Comparison of ENCODE assay signal across 21 cellular contexts in the genomic region with DNA sequence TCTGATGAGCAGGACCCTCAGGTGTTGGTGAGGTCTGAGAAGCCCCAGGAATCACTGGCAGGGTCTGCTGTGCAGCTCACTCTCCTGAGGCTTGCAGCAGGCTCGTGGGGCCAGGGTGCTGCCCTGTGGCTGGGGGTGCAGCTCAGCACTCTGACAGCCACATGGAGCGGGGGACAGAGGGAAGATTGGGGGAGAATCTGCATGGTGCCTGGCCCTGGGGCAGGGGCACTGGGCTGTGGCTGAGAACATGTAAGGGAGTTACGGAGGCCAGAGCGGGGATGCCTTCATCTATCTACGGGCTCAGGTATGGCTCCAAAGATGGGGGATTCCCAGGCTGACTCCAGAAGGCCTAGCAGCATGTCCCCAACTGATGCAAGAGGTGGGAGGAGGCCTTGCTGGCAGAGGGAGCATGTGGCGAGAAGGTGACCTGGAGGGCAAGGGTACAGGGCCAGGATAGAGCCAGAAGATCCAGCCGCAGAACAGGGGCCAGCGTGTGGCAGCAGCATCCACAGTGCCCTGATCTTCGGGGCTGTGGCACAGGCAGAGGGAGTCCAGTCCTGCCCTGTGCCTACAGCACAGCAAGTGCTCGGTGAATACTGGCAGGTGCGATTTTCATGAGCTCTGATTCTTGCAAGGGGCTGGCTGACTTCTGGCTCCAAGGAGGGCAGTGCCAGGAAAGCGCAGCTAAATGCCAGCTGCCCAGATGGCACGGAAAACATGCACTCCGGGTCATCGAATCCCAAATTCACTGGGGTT.
DNase-seq lines count a peak whose midpoint lies in the region; ATAC-seq and TF ChIP-seq lines count a peak whose summit lies in the region.
"Had no signal": no experiment of that assay in that cellular context is flagged by ENCODE, and none has a peak within 500 bp of the region (broad histone marks: within the 10 kb centered on the region; RNA-seq: fewer than 3 reads in every experiment).

No MANE protein-coding gene starts in this region.

- H3K4ac ChIP-seq in H9 (ENCODE audit: low read depth, low read length), result no peak overlapping the region

- no peak overlapping the region for H4K8ac ChIP-seq in H9 (replicated peaks; ENCODE audit: insufficient read length, low read depth, low read length)

- H2BK15ac ChIP-seq in H9 (ENCODE audit: low read depth, low read length), result no peak overlapping the region

- TF ChIP-seq CTCF in H9 (conservative IDR thresholded peaks at IDR 0.05), result no peak
- TF ChIP-seq CTCF in glutamatergic neuron (IDR thresholded peaks at IDR 0.05; ENCODE audit: partially characterized antibody, unreplicated experiment), result no peak

- H3K23me2 ChIP-seq in H9 (ENCODE audit: insufficient read length, low read depth, low read length, poor library complexity, severe bottlenecking), result no peaks in the 10 kb centered on the region

- no peaks in the 10 kb centered on the region for H3K79me1 ChIP-seq in H9 (ENCODE audit: insufficient read depth, low read depth, low read length, poor library complexity, severe bottlenecking)

- no peak overlapping the region for H4K5ac ChIP-seq in H9 (ENCODE audit: insufficient read length, low read depth, low read length)

- H3K27me3 ChIP-seq in H9 (ENCODE audit: insufficient read depth, low read length), result no peaks in the 10 kb centered on the region

- DNase-seq in DMS 273 (lab: John Stamatoyannopoulos, UW; ENCODE audit: unreplicated experiment) (peak; percentile 15), DMS 273 treated with DMSO at 0.1 percent for 48 hours (lab: John Stamatoyannopoulos, UW) (no peak), H9 (no peak), glutamatergic neuron (peak; percentile 15), posterior vena cava (ENCODE audit: low spot score) (peak; percentile 68), NCI-H510A treated with DMSO at 0.1 percent for 48 hours (lab: John Stamatoyannopoulos, UW) (no peak), CD1c-positive myeloid dendritic cell (ENCODE audit: extremely low spot score) (no peak)
- DNase-seq: CD4-positive, CD25-positive, alpha-beta regulatory T cell; COR-L47; DMS153; GF-D8; IMR-90; NCI-H146; NCI-H2029 treated with DMSO at 0.1 percent for 48 hours; NCI-H2171; NCI-H446; SIG-M5 had no signal

- H2AK5ac ChIP-seq in H9 (ENCODE audit: insufficient read length, low read length), result no peak overlapping the region

- no peak overlapping the region for H3T11ph ChIP-seq in H9 (ENCODE audit: low read length)

- H3K27ac Mint-ChIP-seq in H9, result peak overlapping the region in 2 of 3 experiments; percentile 65 to 75; a peak in 3 of 7 replicates
- H3K27ac Mint-ChIP-seq in glutamatergic neuron (ENCODE audit: unreplicated experiment), result no peak overlapping the region
- H3K27ac Mint-ChIP-seq: CD4-positive, CD25-positive, alpha-beta regulatory T cell had no signal

- H4K91ac ChIP-seq in H9 (ENCODE audit: insufficient read length, low read depth, low read length), result no peak overlapping the region

- no peak overlapping the region for H2BK20ac ChIP-seq in H9 (ENCODE audit: low read depth, low read length, poor library complexity, severe bottlenecking)

- no peaks in the 10 kb centered on the region for H3K9me3 Mint-ChIP-seq in H9
- H3K9me3 Mint-ChIP-seq in glutamatergic neuron (ENCODE audit: unreplicated experiment), result no peaks in the 10 kb centered on the region

- H3K4me3 Mint-ChIP-seq in H9 (no peak overlapping the region), glutamatergic neuron (ENCODE audit: unreplicated experiment) (no peak overlapping the region)
- H3K4me3 Mint-ChIP-seq: CD4-positive, CD25-positive, alpha-beta regulatory T cell had no signal

- no peak overlapping the region for H3K9ac ChIP-seq in H9 (ENCODE audit: extremely low read depth, insufficient read length, low read length)

- intact Hi-C loops in posterior vena cava (cut with DNase I), result no loop called here

- H3K56ac ChIP-seq in H9 (ENCODE audit: insufficient read length, low read depth, low read length), result no peak overlapping the region

- no peak overlapping the region for H2BK12ac ChIP-seq in H9 (ENCODE audit: insufficient read length, low read depth, low read length)

- H3K23ac ChIP-seq in H9 (ENCODE audit: insufficient read length, low read depth, low read length), result no peak overlapping the region

- no peaks in the 10 kb centered on the region for H3K79me2 ChIP-seq in H9 (ENCODE audit: insufficient read depth, low read length)

- no peak overlapping the region for H3K4me2 ChIP-seq in H9 (ENCODE audit: insufficient read depth, insufficient read length, low read length)

- peaks cover 16% of the 10 kb centered on the region in 2 experiments for H3K4me1 Mint-ChIP-seq in H9
- H3K4me1 Mint-ChIP-seq in glutamatergic neuron (ENCODE audit: low read depth, unreplicated experiment), result peaks cover 3% of the 10 kb centered on the region
- H3K4me1 Mint-ChIP-seq: CD4-positive, CD25-positive, alpha-beta regulatory T cell had no signal

- H3K18ac ChIP-seq in H9 (ENCODE audit: insufficient read length, low read depth, low read length), result no peak overlapping the region

- no peak for ATAC-seq in activated CD4-positive, CD25-positive, alpha-beta regulatory T cell treated with anti-CD3 and anti-CD28 coated beads, Interleukin-2, amount 50 U/mL, for 24 hours

- H3K27me3 Mint-ChIP-seq in H9 (ENCODE audit: low read depth) (peaks cover 2% of the 10 kb centered on the region), glutamatergic neuron (ENCODE audit: unreplicated experiment) (peaks cover 5% of the 10 kb centered on the region)
- H3K27me3 Mint-ChIP-seq: CD4-positive, CD25-positive, alpha-beta regulatory T cell had no signal

- H3K9me3 ChIP-seq in H9 (ENCODE audit: control insufficient read depth, low read depth, low read length), result no peaks in the 10 kb centered on the region
- H3K9me3 ChIP-seq: HAP-1 had no signal

- no peak overlapping the region; the same call in 1 of the 2 replicates for H3K14ac ChIP-seq in H9 (ENCODE audit: insufficient read depth, low read length)

- H2BK5ac ChIP-seq in H9 (ENCODE audit: insufficient read length, low read length), result no peak overlapping the region

- H3K27ac ChIP-seq in H9 (ENCODE audit: insufficient read length, low read depth, low read length), result no peak overlapping the region
- H3K27ac ChIP-seq: 22Rv1, HL-60 had no signal

- H2AFZ ChIP-seq in H9 (ENCODE audit: low read length), result no peak overlapping the region

- no CpG with 5 or more reads among the region's 15 CpGs for WGBS in H9 (ENCODE audit: extremely low coverage, insufficient read length, low lambda C conversion rate)

- peaks cover 0 to 1% (median 0%) of the 10 kb centered on the region in 3 experiments; a peak in 1 of 7 replicates for H3K36me3 Mint-ChIP-seq in H9 (ENCODE audit: insufficient read depth in 1 of 3, low read depth in 3 of 3)
- peaks cover under 1% of the 10 kb centered on the region for H3K36me3 Mint-ChIP-seq in glutamatergic neuron (ENCODE audit: unreplicated experiment)
- H3K36me3 Mint-ChIP-seq: CD4-positive, CD25-positive, alpha-beta regulatory T cell had no signal

- no peaks in the 10 kb centered on the region for H3K4me1 ChIP-seq in H9 (ENCODE audit: insufficient read depth, low read length)
- H3K4me1 ChIP-seq: HAP-1 had no signal

- H2BK120ac ChIP-seq in H9 (ENCODE audit: low read depth, low read length, poor library complexity, severe bottlenecking), result no peak overlapping the region

- no peaks in the 10 kb centered on the region for H4K20me1 ChIP-seq in H9 (ENCODE audit: control insufficient read depth, insufficient read depth, insufficient read length)

Comparison
In these comparisons a context has a peak if more than half of its experiments do, and no peak if none do; other contexts are left out.
1. DNase-seq: peak in DMS 273 (single experiment), glutamatergic neuron (single experiment) and posterior vena cava (single experiment); none in DMS 273 treated with DMSO at 0.1 percent for 48 hours (single experiment), H9 (single experiment), NCI-H510A treated with DMSO at 0.1 percent for 48 hours (single experiment) and CD1c-positive myeloid dendritic cell (single experiment).